8 cellular contexts compared by ENCODE assay signal in genomic region chr14:102590667-102591099, GRCh38. TPM values are rescaled to one million over a fixed set of nuclear protein-coding genes. Genes with fewer than 3 reads are reported as not detected.
DNase-seq lines count a peak whose midpoint lies in the region; ATAC-seq, FAIRE-seq and TF ChIP-seq lines count a peak whose summit lies in the region.

No MANE protein-coding gene starts in this region.

- CTCF ChIA-PET in endothelial cell of umbilical vein (lab: Charles Lee) = interaction anchor here (0.7 to 1.4 kb wide), 2 partner anchors 66 to 104 kb away, joined by 3 to 9 read pairs; no protein-coding TSS in a partner anchor

- H3K9me3 Mint-ChIP-seq in T-helper 2 cell treated with Interferon-gamma antibody and Interleukin-4, amounts not matched to agents 5 μg/mL and 100 μg/mL, for 36 hours = no peaks in the 10 kb centered on the region
- no peaks in the 10 kb centered on the region for H3K9me3 Mint-ChIP-seq in natural killer cell

- no peak overlapping the region for H2AFZ ChIP-seq in endothelial cell of umbilical vein (ENCODE audit: low read depth, low read length)

- peak overlapping the region; percentile 80 for H3K4me2 ChIP-seq in endothelial cell of umbilical vein (ENCODE audit: insufficient read depth, low read length)

- ATAC-seq in natural killer cell (no peak), HG02678 (IDR thresholded peaks at IDR 0.05; ENCODE audit: unreplicated experiment) (no peak), GM18498 (IDR thresholded peaks at IDR 0.05; ENCODE audit: unreplicated experiment) (no peak)

- H3K4me1 Mint-ChIP-seq in T-helper 2 cell treated with Interferon-gamma antibody and Interleukin-4, amounts not matched to agents 5 μg/mL and 100 μg/mL, for 36 hours (ENCODE audit: low read depth) = peaks cover 24% of the 10 kb centered on the region
- peaks cover 18 to 24% of the 10 kb centered on the region in 2 donors for H3K4me1 Mint-ChIP-seq in natural killer cell

- H3K36me3 ChIP-seq in endothelial cell of umbilical vein (ENCODE audit: control insufficient read depth in 2 of 2, extremely low read depth in 1 of 2, insufficient read depth in 2 of 2, low read length in 2 of 2) = no peaks in the 10 kb centered on the region

- H3K27ac Mint-ChIP-seq in T-helper 2 cell treated with Interferon-gamma antibody and Interleukin-4, amounts not matched to agents 5 μg/mL and 100 μg/mL, for 36 hours = peak overlapping the region; percentile 81
- H3K27ac Mint-ChIP-seq in natural killer cell = peak overlapping the region; percentile 89 to 93

- peaks cover 5% of the 10 kb centered on the region for H3K27me3 Mint-ChIP-seq in T-helper 2 cell treated with Interferon-gamma antibody and Interleukin-4, amounts not matched to agents 5 μg/mL and 100 μg/mL, for 36 hours (ENCODE audit: low read depth)
- no peaks in the 10 kb centered on the region for H3K27me3 Mint-ChIP-seq in natural killer cell (ENCODE audit: low read depth in 2 of 2)

- peak overlapping the region; percentile 80 for H3K4me3 Mint-ChIP-seq in T-helper 2 cell treated with Interferon-gamma antibody and Interleukin-4, amounts not matched to agents 5 μg/mL and 100 μg/mL, for 36 hours
- peak overlapping the region; percentile 85 for H3K4me3 Mint-ChIP-seq in natural killer cell

- BruUV-seq in endothelial cell of umbilical vein (replicated peaks; lab: Mats Ljungman, UMichigan) = no TSS peak

- H3K36me3 Mint-ChIP-seq in T-helper 2 cell treated with Interferon-gamma antibody and Interleukin-4, amounts not matched to agents 5 μg/mL and 100 μg/mL, for 36 hours (ENCODE audit: low read depth) = peaks cover 4% of the 10 kb centered on the region
- no peaks in the 10 kb centered on the region for H3K36me3 Mint-ChIP-seq in natural killer cell

- peak; percentile 39 for TF ChIP-seq POLR2A in endothelial cell of umbilical vein (IDR thresholded peaks at IDR 0.05; ENCODE audit: low read depth, low read length)

- TF ChIP-seq CTCF in endothelial cell of umbilical vein (IDR thresholded peaks at IDR 0.05; ENCODE audit: extremely low read depth in 1 of 2, insufficient read depth in 1 of 2, low read depth in 1 of 2, low read length in 2 of 2) (peak; percentile 37 to 52), natural killer cell (IDR thresholded peaks at IDR 0.05) (peak; percentile 24)

- H3K9me1 ChIP-seq in endothelial cell of umbilical vein (replicated peaks; ENCODE audit: control insufficient read depth, extremely low read depth, insufficient read depth, low read length) = no peaks in the 10 kb centered on the region

- no peak overlapping the region for H3K27ac ChIP-seq in endothelial cell of umbilical vein (ENCODE audit: insufficient read depth, low read depth, low read length)

- no peaks in the 10 kb centered on the region for H3K27me3 ChIP-seq in endothelial cell of umbilical vein (ENCODE audit: control insufficient read depth in 2 of 2, insufficient read depth in 2 of 2, low read length in 2 of 2)

- no peak overlapping the region for H3K9ac ChIP-seq in endothelial cell of umbilical vein (replicated peaks; ENCODE audit: extremely low read depth, insufficient read depth, low read length)

- peaks cover 22% of the 10 kb centered on the region for H3K4me1 ChIP-seq in endothelial cell of umbilical vein (ENCODE audit: control insufficient read depth, extremely low read depth, insufficient read depth, low read length)

- H3K4me3 ChIP-seq in endothelial cell of umbilical vein (replicated peaks in 1 of 3; ENCODE audit: insufficient read depth in 1 of 3, low read depth in 1 of 3, low read length in 3 of 3) = peak overlapping the region in 1 of 3 experiments; percentile 74

- intact Hi-C loops in endothelial cell of umbilical vein (cut with micrococcal nuclease) (loop anchor here (5.0 kb wide), 2 partner anchors 48 to 187 kb away; partner anchors contain the start of gene TRAF3), natural killer cell (cut with micrococcal nuclease) (loop anchor here (2.0 kb wide), 1 partner anchor 66 kb away; no protein-coding TSS in a partner anchor)

- dilution Hi-C loops in endothelial cell of umbilical vein (cut with MboI; ENCODE audit: extremely low pct_ligation_motif_present, low sequenced_read_pairs) = no loop called here

- DNase-seq in T-helper 2 cell treated with Interferon-gamma antibody and Interleukin-4, amounts not matched to agents 5 μg/mL and 100 μg/mL, for 36 hours (ENCODE audit: low spot score) = no peak
- DNase-seq in T-helper 2 cell (no peak), RPMI8226 (peak; percentile 20), endothelial cell of umbilical vein (ENCODE audit: low read depth, low spot score) (peak; percentile 33), natural killer cell (peak; percentile 18), NCI-H345 treated with DMSO at 0.1 percent for 48 hours (lab: John Stamatoyannopoulos, UW; ENCODE audit: unreplicated experiment) (no peak)

- POLR2A ChIA-PET in endothelial cell of umbilical vein (lab: Charles Lee) = no interaction called here

- H4K20me1 ChIP-seq in endothelial cell of umbilical vein (replicated peaks; ENCODE audit: control insufficient read depth, extremely low read depth, insufficient read depth, low read length) = peaks cover 3% of the 10 kb centered on the region

- H3K9me3 ChIP-seq in endothelial cell of umbilical vein (replicated peaks; ENCODE audit: control insufficient read depth, insufficient read depth, low read length) = no peaks in the 10 kb centered on the region

- H3K79me2 ChIP-seq in endothelial cell of umbilical vein (ENCODE audit: control insufficient read depth, insufficient read depth, low read length) = peaks cover 26% of the 10 kb centered on the region

- FAIRE-seq in endothelial cell of umbilical vein (lab: Jason Lieb, UNC) = peak; percentile 4

TF ChIP-seq in endothelial cell of umbilical vein, 7 proteins besides CTCF, POLR2A, EP300 and RAD21:
- TF ChIP-seq MAX (IDR thresholded peaks at IDR 0.05; ENCODE audit: insufficient read depth, insufficient read length) (no peak), JUN (IDR thresholded peaks at IDR 0.05; ENCODE audit: borderline replicate concordance, insufficient read depth, insufficient read length, low read depth) (no peak), EZH2 (IDR thresholded peaks at IDR 0.05; ENCODE audit: borderline replicate concordance, low read depth, low read length, severe bottlenecking) (no peak)

RNA-seq across cellular contexts. Expression of gene RCOR1, which starts 1.8 kb away (rescaled TPM):
- total RNA-seq in endothelial cell of umbilical vein (31.8 and 32.2 TPM in 2 replicates), natural killer cell (10 to 100 TPM; 20.3 to 36.5 (median 21.8) TPM)
- 12.9 and 15.6 TPM in 2 replicates for polyA plus RNA-seq in endothelial cell of umbilical vein
- polyA plus RNA-seq in endothelial cell of umbilical vein (2011; cell fraction: cytosol; rRNA removed) = 13.2 and 13.7 TPM in 2 replicates
- polyA plus RNA-seq in endothelial cell of umbilical vein (2011; cell fraction: nucleus; rRNA removed) = 21.3 and 26.5 TPM in 2 replicates
- polyA plus RNA-seq in endothelial cell of umbilical vein (2012) = 14.9 and 18.9 TPM in 2 replicates
- 27.1 and 28.8 TPM in 2 replicates for polyA minus RNA-seq in endothelial cell of umbilical vein
- 18.4 TPM for polyA minus RNA-seq in endothelial cell of umbilical vein (2011; cell fraction: cytosol; rRNA and poly(A)+ RNA removed)
- 25.8 and 36.5 TPM in 2 replicates for polyA minus RNA-seq in endothelial cell of umbilical vein (2011; cell fraction: nucleus; rRNA and poly(A)+ RNA removed)

Comparison
In these comparisons a context has a peak if more than half of its experiments do, and no peak if none do; other contexts are left out.
1. DNase-seq: peak in RPMI8226 (single experiment), endothelial cell of umbilical vein (single experiment) and natural killer cell (single experiment); none in T-helper 2 cell treated with Interferon-gamma antibody and Interleukin-4, amounts not matched to agents 5 μg/mL and 100 μg/mL, for 36 hours (single experiment), T-helper 2 cell (0 of 5) and NCI-H345 treated with DMSO at 0.1 percent for 48 hours (single experiment).